1 cellular context compared by ENCODE assay signal in genomic region chr4:56391270-56391669, GRCh38.
A peak's percentile ranks its signal among the peaks of the same experiment; 100 is the strongest.
TF ChIP-seq lines count a peak whose summit lies in the region.

No MANE protein-coding gene starts in this region.

TF ChIP-seq in K562, 482 proteins besides CTCF, POLR2A, EP300 and RAD21:
- TF ChIP-seq ZNF696 (CRISPR knock-in tag; conservative IDR thresholded peaks at IDR 0.05) (no peak), SUPT5H (IDR thresholded peaks at IDR 0.05) (peak; percentile 49; the same call in 1 of the 2 replicates), RFX5 (IDR thresholded peaks at IDR 0.05; ENCODE audit: low read depth, low read length) (peak; percentile 88)
